1 cellular context compared by ENCODE assay signal in the genomic region with DNA sequence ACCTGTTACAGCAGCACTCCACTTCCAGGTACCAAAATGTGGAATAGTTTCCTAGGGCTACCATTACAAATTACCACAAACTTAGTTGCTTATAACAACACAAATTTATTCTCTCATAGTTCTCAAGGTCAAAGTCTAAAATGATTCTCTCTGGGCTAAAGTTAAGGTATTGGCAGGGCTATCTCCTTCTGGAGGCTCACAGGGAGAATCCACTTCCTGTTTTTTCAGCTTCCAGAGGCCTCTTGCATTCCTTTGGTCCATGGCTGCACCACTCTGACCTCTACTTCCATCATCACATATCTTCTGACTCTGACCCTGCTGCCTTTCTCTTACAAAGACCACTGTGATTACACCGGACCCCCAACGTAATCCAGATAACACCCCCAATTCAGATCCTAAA.
TF ChIP-seq lines count a peak whose summit lies in the region.

No MANE protein-coding gene starts in this region.

TF ChIP-seq in K562, 482 proteins besides CTCF, POLR2A, EP300 and RAD21:
- TF ChIP-seq SPI1 (IDR thresholded peaks at IDR 0.05; ENCODE audit: borderline replicate concordance, low read depth, low read length), result peak; percentile 53; the same call in 1 of the 2 replicates
- no peak for TF ChIP-seq ZKSCAN1 (IDR thresholded peaks at IDR 0.05; ENCODE audit: low read depth, low read length)
